Comparison of ENCODE assay signal across 11 cellular contexts in the genomic region with DNA sequence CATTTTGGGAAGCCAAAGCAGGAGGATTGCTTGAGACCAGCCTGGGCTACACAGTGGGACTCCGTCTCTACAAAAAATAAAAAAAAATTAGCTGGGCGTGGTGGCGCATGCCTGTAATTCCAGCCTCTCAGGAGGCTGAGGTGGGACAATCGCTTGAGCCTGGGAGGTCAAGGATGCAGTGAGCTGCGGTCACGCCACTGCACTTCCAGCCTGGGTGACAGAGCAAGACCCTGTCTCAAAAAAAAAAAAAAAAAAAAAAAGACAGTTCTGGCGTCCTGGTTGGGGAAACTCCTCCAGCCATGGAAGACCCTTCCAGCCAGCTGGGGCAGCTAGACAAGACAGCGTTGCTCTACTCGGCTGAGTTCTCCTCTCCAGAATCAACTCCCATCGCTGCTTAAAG. TPM values are rescaled to one million over a fixed set of nuclear protein-coding genes. Genes with fewer than 3 reads are reported as not detected.
DNase-seq lines count a peak whose midpoint lies in the region; ATAC-seq and TF ChIP-seq lines count a peak whose summit lies in the region.
"Had no signal": no experiment of that assay in that cellular context is flagged by ENCODE, and none has a peak within 500 bp of the region (broad histone marks: within the 10 kb centered on the region; RNA-seq: fewer than 3 reads in every experiment).

No MANE protein-coding gene starts in this region.

- no peak overlapping the region for H2AFZ ChIP-seq in PC-3 (ENCODE audit: low read length)

- H3K9ac ChIP-seq in PC-3 (ENCODE audit: low read length), result peak overlapping the region; percentile 18; the same call in 1 of the 2 replicates

- H3K4me1 ChIP-seq in PC-3 (ENCODE audit: insufficient read depth, low read length) (peaks cover 27% of the 10 kb centered on the region), esophagus squamous epithelium (peaks cover 15 to 67% (median 36%) of the 10 kb centered on the region in 3 donors)
- peaks cover 5% of the 10 kb centered on the region for H3K4me1 ChIP-seq in effector memory CD4-positive, alpha-beta T cell (ENCODE audit: control insufficient read depth, insufficient read depth, low read length, poor library complexity, severe bottlenecking)

- peak overlapping the region; percentile 80 for H3K4me2 ChIP-seq in PC-3 (ENCODE audit: low read length)

- H3K79me2 ChIP-seq in PC-3 (ENCODE audit: low read length), result peaks cover 23% of the 10 kb centered on the region

- H4K20me1 ChIP-seq in PC-3 (ENCODE audit: low read length), result no peaks in the 10 kb centered on the region

- ATAC-seq in PC-3 (no peak), GM18520 (IDR thresholded peaks at IDR 0.05; ENCODE audit: unreplicated experiment) (no peak), HG03342 (IDR thresholded peaks at IDR 0.05; ENCODE audit: unreplicated experiment) (no peak)

- H3K27me3 ChIP-seq in PC-3 (ENCODE audit: low read length) (no peaks in the 10 kb centered on the region), esophagus squamous epithelium (peaks cover 0 to 34% (median 0%) of the 10 kb centered on the region in 4 donors)
- no peaks in the 10 kb centered on the region for H3K27me3 ChIP-seq in effector memory CD4-positive, alpha-beta T cell (replicated peaks; ENCODE audit: control insufficient read depth, insufficient read depth, low read length, poor library complexity, severe bottlenecking)

- H3K4me3 ChIP-seq in PC-3 (ENCODE audit: low read length) (peak overlapping the region; percentile 64; the same call in 1 of the 2 replicates), esophagus squamous epithelium (peak overlapping the region in 1 of 4 donors; percentile 63)
- no peak overlapping the region for H3K4me3 ChIP-seq in effector memory CD4-positive, alpha-beta T cell (ENCODE audit: insufficient read depth, low read depth, low read length, poor library complexity, severe bottlenecking)

- H3F3A ChIP-seq in PC-3 (ENCODE audit: low read length, unreplicated experiment), result no peaks in the 10 kb centered on the region

- peaks cover 11% of the 10 kb centered on the region for H3K36me3 ChIP-seq in PC-3 (ENCODE audit: low read depth, low read length)
- H3K36me3 ChIP-seq in esophagus squamous epithelium, result no peaks in the 10 kb centered on the region
- H3K36me3 ChIP-seq in effector memory CD4-positive, alpha-beta T cell (ENCODE audit: control insufficient read depth, insufficient read depth, low read length), result no peaks in the 10 kb centered on the region
- H3K36me3 ChIP-seq: SJCRH30 had no signal

- peak overlapping the region; percentile 87 for H3K27ac Mint-ChIP-seq in Calu3 (ENCODE audit: unreplicated experiment)
- no peak overlapping the region for H3K27ac Mint-ChIP-seq in progenitor cell of endocrine pancreas

- H3K9me3 Mint-ChIP-seq in Calu3 (ENCODE audit: low read depth, unreplicated experiment) (peaks cover 8% of the 10 kb centered on the region), progenitor cell of endocrine pancreas (ENCODE audit: low read depth) (peaks cover 10% of the 10 kb centered on the region)

- intact Hi-C loops in Calu3 (cut with micrococcal nuclease; ENCODE audit: unreplicated experiment), result loop anchor here (1.0 to 5.0 kb wide), 4 partner anchors 146 to 532 kb away; no protein-coding TSS in a partner anchor
- intact Hi-C loops in PC-3 (cut with micrococcal nuclease), result loop anchor here (1.0 to 10.0 kb wide), 5 partner anchors 37 to 652 kb away; no protein-coding TSS in a partner anchor
- intact Hi-C loops in esophagus squamous epithelium (cut with DNase I), result loop anchor here (5.0 kb wide), 2 partner anchors 177 to 532 kb away; partner anchors contain the start of gene HES1

- H3K4me1 Mint-ChIP-seq in Calu3 (ENCODE audit: low read depth, unreplicated experiment) (peaks cover 29% of the 10 kb centered on the region), progenitor cell of endocrine pancreas (ENCODE audit: low read depth) (peaks cover 22% of the 10 kb centered on the region)

- CTCF ChIA-PET in Calu3 (lab: Charles Lee) (interaction anchor here (1.5 to 2.8 kb wide), 3 partner anchors 174 to 534 kb away, joined by 4 to 69 read pairs (median 34); partner anchors contain the start of gene HES1), PC-3 (lab: Charles Lee) (interaction anchor here (1.9 kb wide), 3 partner anchors 174 to 649 kb away, joined by 16 to 50 read pairs (median 42); no protein-coding TSS in a partner anchor)

- 63 to 81% methylated on average over 10 of the region's 10 CpGs for WGBS in esophagus squamous epithelium, 2 donors

- H3K27me3 Mint-ChIP-seq in Calu3 (ENCODE audit: unreplicated experiment) (no peaks in the 10 kb centered on the region), progenitor cell of endocrine pancreas (peaks cover 14% of the 10 kb centered on the region)

- no peak for DNase-seq in Calu3
- DNase-seq in PC-3, result no peak
- DNase-seq in esophagus squamous epithelium (lab: John Stamatoyannopoulos, UW), result no peak
- DNase-seq in progenitor cell of endocrine pancreas (ENCODE audit: low spot score, unreplicated experiment), result no peak
- no peak for DNase-seq in effector memory CD4-positive, alpha-beta T cell
- no peak for DNase-seq in T1000 (lab: John Stamatoyannopoulos, UW)

- H3K4me3 Mint-ChIP-seq in Calu3 (ENCODE audit: low read depth, unreplicated experiment) (peak overlapping the region; percentile 69), progenitor cell of endocrine pancreas (ENCODE audit: low read depth) (peak overlapping the region; percentile 62)

- BruUV-seq in Calu3 (replicated peaks; lab: Mats Ljungman, UMichigan) (no TSS peak), PC-3 (replicated peaks; lab: Mats Ljungman, UMichigan) (no TSS peak)

- no peak for TF ChIP-seq POLR2A in esophagus squamous epithelium (IDR thresholded peaks at IDR 0.05)

- H3K36me3 Mint-ChIP-seq in Calu3 (ENCODE audit: insufficient read depth, unreplicated experiment) (peaks cover 26% of the 10 kb centered on the region), progenitor cell of endocrine pancreas (ENCODE audit: insufficient read depth) (peaks cover 3% of the 10 kb centered on the region)

- POLR2A ChIA-PET in PC-3 (lab: Charles Lee; ENCODE audit: unreplicated experiment), result no interaction called here

- H3K27ac ChIP-seq in PC-3 (ENCODE audit: low read length), result no peak overlapping the region
- peak overlapping the region in 3 of 4 donors; percentile 66 to 79 (median 72) for H3K27ac ChIP-seq in esophagus squamous epithelium
- H3K27ac ChIP-seq in effector memory CD4-positive, alpha-beta T cell (ENCODE audit: insufficient read depth, low read length, poor library complexity, severe bottlenecking), result no peak overlapping the region

- H3K9me3 ChIP-seq in PC-3 (ENCODE audit: low read length), result no peaks in the 10 kb centered on the region
- peaks cover 0 to 12% (median 0%) of the 10 kb centered on the region in 3 donors for H3K9me3 ChIP-seq in esophagus squamous epithelium
- peaks cover 3% of the 10 kb centered on the region for H3K9me3 ChIP-seq in effector memory CD4-positive, alpha-beta T cell (ENCODE audit: control insufficient read depth, low read length)

- no peaks in the 10 kb centered on the region for H3K9me2 ChIP-seq in PC-3 (replicated peaks; ENCODE audit: low read length)

- TF ChIP-seq CTCF in Calu3 (IDR thresholded peaks at IDR 0.05; ENCODE audit: unreplicated experiment) (no peak), PC-3 (conservative IDR thresholded peaks at IDR 0.05; ENCODE audit: low read depth, low read length) (no peak), esophagus squamous epithelium (IDR thresholded peaks at IDR 0.05) (no peak), progenitor cell of endocrine pancreas (IDR thresholded peaks at IDR 0.05; ENCODE audit: unreplicated experiment) (no peak)

RNA-seq across cellular contexts. Expression of gene CPN2, which starts 36.5 kb away (rescaled TPM):
- total RNA-seq in Calu3 (2022) (not detected in 2 replicates), PC-3 (2014; rRNA removed) (0.07 TPM in 1 of 2 replicates, not detected in the other), esophagus squamous epithelium (not detected), progenitor cell of endocrine pancreas (not detected in 2 replicates)
- total RNA-seq: chondrocyte, myocyte, SJCRH30 had no signal

RNA-seq across cellular contexts. Expression of gene LRRC15, which starts 54.9 kb away (rescaled TPM):
- total RNA-seq in Calu3 (2022), result 0.05 TPM in 1 of 2 replicates, not detected in the other
- total RNA-seq in PC-3 (2014; rRNA removed), result 0.29 and 0.36 TPM in 2 replicates
- total RNA-seq in esophagus squamous epithelium, result under 1 TPM in 1 of 4 donors, not detected in 3; 0.38 TPM
- not detected in 2 replicates for total RNA-seq in progenitor cell of endocrine pancreas
- total RNA-seq: myocyte had no signal

Comparison
In these comparisons a context has a peak if more than half of its experiments do, and no peak if none do; other contexts are left out.
1. H3K27ac ChIP-seq: peak in esophagus squamous epithelium (3 of 4); none in PC-3 (single experiment) and effector memory CD4-positive, alpha-beta T cell (single experiment).